ENCODE assay signal across 1 cellular context in genomic region chr15:78405336-78405924, GRCh38.
TF ChIP-seq lines count a peak whose summit lies in the region.

No MANE protein-coding gene starts in this region.

TF ChIP-seq in H1, 55 proteins besides CTCF, POLR2A, EP300 and RAD21 (continued from another document):
- peak; percentile 18 for TF ChIP-seq KDM4A (IDR thresholded peaks at IDR 0.05; ENCODE audit: low read depth, low read length, severe bottlenecking)
